In the genomic region with DNA sequence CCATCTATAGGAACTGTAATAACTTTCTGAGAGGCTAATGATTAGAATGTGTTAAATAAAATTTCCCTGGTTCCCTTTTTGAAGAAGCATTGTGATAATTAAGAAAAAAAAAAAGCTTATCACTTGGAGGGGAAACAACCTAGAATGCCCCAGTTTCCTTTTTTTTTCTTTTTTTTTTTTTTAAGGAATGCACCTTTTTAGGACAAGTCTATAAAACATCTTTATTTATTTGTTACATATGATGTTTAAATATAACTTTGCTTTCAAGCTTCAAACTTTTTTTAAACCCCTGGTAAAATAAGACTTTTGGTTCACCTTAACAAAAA, we compare ENCODE assay signal across 19 cellular contexts. TPM values are rescaled to one million over a fixed set of nuclear protein-coding genes. Genes with fewer than 3 reads are reported as not detected.
A peak's percentile ranks its signal among the peaks of the same experiment; 100 is the strongest.
DNase-seq lines count a peak whose midpoint lies in the region; ATAC-seq, FAIRE-seq and TF ChIP-seq lines count a peak whose summit lies in the region.
"Had no signal": no experiment of that assay in that cellular context is flagged by ENCODE, and none has a peak within 500 bp of the region (broad histone marks: within the 10 kb centered on the region; RNA-seq: fewer than 3 reads in every experiment).

No MANE protein-coding gene starts in this region.

- H3K9me3 Mint-ChIP-seq in Caco-2 (ENCODE audit: unreplicated experiment) (no peaks in the 10 kb centered on the region), HFFc6 (no peaks in the 10 kb centered on the region)
- H3K9me3 Mint-ChIP-seq in activated CD4-positive, alpha-beta memory T cell treated with anti-CD3 and anti-CD28 coated beads, Interleukin-2, amount 10 ng/mL, durations not matched to agents 7 days and 5 days = no peaks in the 10 kb centered on the region
- H3K9me3 Mint-ChIP-seq in activated T-helper 1 cell treated with anti-CD3 and anti-CD28 coated beads, Interleukin-12 subunit alpha, Interleukin-12 subunit beta, Interleukin-2, Interleukin-4 antibody, amounts not matched to agents 30 ng/mL and 10 ng/mL and 1 ng/mL, durations not matched to agents 14 hours and 24 hours and 36 hours = no peaks in the 10 kb centered on the region
- H3K9me3 Mint-ChIP-seq: neural progenitor cell had no signal

- H3K27me3 Mint-ChIP-seq in Caco-2 (ENCODE audit: insufficient read depth, unreplicated experiment) (no peaks in the 10 kb centered on the region), HFFc6 (ENCODE audit: insufficient read depth) (peaks cover 10% of the 10 kb centered on the region)
- no peaks in the 10 kb centered on the region for H3K27me3 Mint-ChIP-seq in activated CD4-positive, alpha-beta memory T cell treated with anti-CD3 and anti-CD28 coated beads, Interleukin-2, amount 10 ng/mL, durations not matched to agents 7 days and 5 days
- H3K27me3 Mint-ChIP-seq in activated T-helper 1 cell treated with anti-CD3 and anti-CD28 coated beads, Interleukin-12 subunit alpha, Interleukin-12 subunit beta, Interleukin-2, Interleukin-4 antibody, amounts not matched to agents 30 ng/mL and 10 ng/mL and 1 ng/mL, durations not matched to agents 14 hours and 24 hours and 36 hours (ENCODE audit: insufficient read depth) = no peaks in the 10 kb centered on the region

- H3K4me3 Mint-ChIP-seq in Caco-2 (ENCODE audit: unreplicated experiment) (peak overlapping the region; percentile 53), HFFc6 (peak overlapping the region; percentile 73)
- no peak overlapping the region for H3K4me3 Mint-ChIP-seq in activated CD4-positive, alpha-beta memory T cell treated with anti-CD3 and anti-CD28 coated beads, Interleukin-2, amount 10 ng/mL, durations not matched to agents 7 days and 5 days
- H3K4me3 Mint-ChIP-seq in activated T-helper 1 cell treated with anti-CD3 and anti-CD28 coated beads, Interleukin-12 subunit alpha, Interleukin-12 subunit beta, Interleukin-2, Interleukin-4 antibody, amounts not matched to agents 30 ng/mL and 10 ng/mL and 1 ng/mL, durations not matched to agents 14 hours and 24 hours and 36 hours = no peak overlapping the region
- H3K4me3 Mint-ChIP-seq: neural progenitor cell had no signal

- no peak for FAIRE-seq in keratinocyte (lab: Jason Lieb, UNC)

- DNase-seq in Caco-2 (no peak), HFFc6 (no peak), keratinocyte (ENCODE audit: low read depth, low spot score) (no peak), mucosa of descending colon (no peak)
- no peak for DNase-seq in activated CD4-positive, alpha-beta memory T cell treated with anti-CD3 and anti-CD28 coated beads, Interleukin-2, amount 10 ng/mL, durations not matched to agents 7 days and 5 days
- DNase-seq in activated T-helper 1 cell treated with anti-CD3 and anti-CD28 coated beads, Interleukin-12 subunit alpha, Interleukin-12 subunit beta, Interleukin-2, Interleukin-4 antibody, amounts not matched to agents 30 ng/mL and 10 ng/mL and 1 ng/mL, durations not matched to agents 14 hours and 24 hours and 36 hours (ENCODE audit: low spot score) = no peak
- no peak for DNase-seq in stimulated activated CD4-positive, alpha-beta T cell treated with anti-CD3 and anti-CD28 coated beads, Interleukin-2, amount 100 ng/mL, for 24 hours
- DNase-seq: activated CD4-positive, CD25-positive, alpha-beta regulatory T cell; activated effector memory CD4-positive, alpha-beta T cell treated with Interleukin-2 at 50 U/mL for 16 hours; amygdala; central memory CD4-positive, alpha-beta T cell; midbrain; spleen; stimulated activated CD8-positive, alpha-beta memory T cell treated with anti-CD3 and anti-CD28 coated beads, Interleukin-4, amount 100 ng/mL, for 48 hours; testis had no signal

- H3K4me3 ChIP-seq in Caco-2 (ENCODE audit: low read depth, low read length) (no peak overlapping the region), keratinocyte (ENCODE audit: control insufficient read depth in 2 of 3, extremely low read depth in 1 of 3, insufficient read depth in 2 of 3, low read depth in 1 of 3, low read length in 3 of 3) (peak overlapping the region in 2 of 3 experiments; percentile 29 to 66), mucosa of descending colon (no peak overlapping the region)
- H3K4me3 ChIP-seq: neural progenitor cell, spleen, testis had no signal

- dilution Hi-C loops in keratinocyte (cut with MboI; ENCODE audit: extremely low pct_ligation_motif_present, low sequenced_read_pairs) = no loop called here

- H3K4me2 ChIP-seq in keratinocyte (ENCODE audit: control insufficient read depth, extremely low read depth, insufficient read depth, low read depth, low read length) = peak overlapping the region; percentile 74
- H3K4me2 ChIP-seq: neural progenitor cell had no signal

- TSS peak; percentile 26 for BruUV-seq in Caco-2 (replicated peaks; lab: Mats Ljungman, UMichigan)

- H3K27ac ChIP-seq in keratinocyte (ENCODE audit: control insufficient read depth, insufficient read depth, low read length) = peak overlapping the region; percentile 95
- H3K27ac ChIP-seq: neural progenitor cell, spleen, testis had no signal

- H3K4me1 Mint-ChIP-seq in Caco-2 (ENCODE audit: low read depth, unreplicated experiment) (peaks cover 39% of the 10 kb centered on the region), HFFc6 (ENCODE audit: low read depth) (peaks cover 50% of the 10 kb centered on the region)
- peaks cover 12% of the 10 kb centered on the region for H3K4me1 Mint-ChIP-seq in activated CD4-positive, alpha-beta memory T cell treated with anti-CD3 and anti-CD28 coated beads, Interleukin-2, amount 10 ng/mL, durations not matched to agents 7 days and 5 days
- peaks cover 18% of the 10 kb centered on the region for H3K4me1 Mint-ChIP-seq in activated T-helper 1 cell treated with anti-CD3 and anti-CD28 coated beads, Interleukin-12 subunit alpha, Interleukin-12 subunit beta, Interleukin-2, Interleukin-4 antibody, amounts not matched to agents 30 ng/mL and 10 ng/mL and 1 ng/mL, durations not matched to agents 14 hours and 24 hours and 36 hours (ENCODE audit: low read depth)

- H3K36me3 ChIP-seq in Caco-2 (ENCODE audit: control insufficient read depth, insufficient read depth, low read length) (no peaks in the 10 kb centered on the region; the same call in 1 of the 2 replicates), keratinocyte (ENCODE audit: control insufficient read depth in 2 of 2, extremely low read depth in 1 of 2, insufficient read depth in 2 of 2, low read length in 2 of 2) (peaks cover 3 to 11% of the 10 kb centered on the region in 2 experiments), mucosa of descending colon (ENCODE audit: low read depth) (no peaks in the 10 kb centered on the region)
- H3K36me3 ChIP-seq: neural progenitor cell had no signal

- H4K20me1 ChIP-seq in keratinocyte (ENCODE audit: control insufficient read depth, extremely low read depth, insufficient read depth, low read length) = no peaks in the 10 kb centered on the region

- no peaks in the 10 kb centered on the region for H3K27me3 ChIP-seq in Caco-2 (replicated peaks; ENCODE audit: control insufficient read depth, insufficient read depth, low read length)
- H3K27me3 ChIP-seq in keratinocyte (ENCODE audit: control insufficient read depth, extremely low read depth, insufficient read depth, low read length) = no peaks in the 10 kb centered on the region
- H3K27me3 ChIP-seq: neural progenitor cell, spleen, testis had no signal

- POLR2A ChIA-PET in Caco-2 (lab: Charles Lee) = no interaction called here
- POLR2A ChIA-PET in activated CD4-positive, alpha-beta memory T cell treated with anti-CD3 and anti-CD28 coated beads, Interleukin-2, amount 10 ng/mL, durations not matched to agents 7 days and 5 days (lab: Charles Lee) = interaction anchor here (1.3 kb wide), 1 partner anchor 339 kb away, joined by 4 read pairs; a partner anchor contains a TSS

- no peak overlapping the region for H2AFZ ChIP-seq in keratinocyte (ENCODE audit: control insufficient read depth, low read length)
- H2AFZ ChIP-seq: neural progenitor cell had no signal

- peak overlapping the region; percentile 74 for H3K9ac ChIP-seq in keratinocyte (ENCODE audit: control insufficient read depth, extremely low read depth, insufficient read depth, low read length)
- H3K9ac ChIP-seq: neural progenitor cell had no signal

- no peaks in the 10 kb centered on the region for H3K79me2 ChIP-seq in keratinocyte (ENCODE audit: control insufficient read depth, insufficient read depth, low read length)

- no peaks in the 10 kb centered on the region for H3K9me1 ChIP-seq in keratinocyte (ENCODE audit: control insufficient read depth, extremely low read depth, insufficient read depth, low read length)

- H3K36me3 Mint-ChIP-seq in Caco-2 (ENCODE audit: insufficient read depth, unreplicated experiment) = peaks cover 4% of the 10 kb centered on the region
- peaks cover 14% of the 10 kb centered on the region for H3K36me3 Mint-ChIP-seq in HFFc6 (ENCODE audit: low read depth)
- peaks cover 12% of the 10 kb centered on the region for H3K36me3 Mint-ChIP-seq in activated CD4-positive, alpha-beta memory T cell treated with anti-CD3 and anti-CD28 coated beads, Interleukin-2, amount 10 ng/mL, durations not matched to agents 7 days and 5 days (ENCODE audit: low read depth)
- peaks cover 13% of the 10 kb centered on the region for H3K36me3 Mint-ChIP-seq in activated T-helper 1 cell treated with anti-CD3 and anti-CD28 coated beads, Interleukin-12 subunit alpha, Interleukin-12 subunit beta, Interleukin-2, Interleukin-4 antibody, amounts not matched to agents 30 ng/mL and 10 ng/mL and 1 ng/mL, durations not matched to agents 14 hours and 24 hours and 36 hours (ENCODE audit: low read depth)

- peak overlapping the region; percentile 76 for H3K27ac Mint-ChIP-seq in Caco-2 (ENCODE audit: unreplicated experiment)
- peak overlapping the region; percentile 80 for H3K27ac Mint-ChIP-seq in HFFc6
- H3K27ac Mint-ChIP-seq in activated CD4-positive, alpha-beta memory T cell treated with anti-CD3 and anti-CD28 coated beads, Interleukin-2, amount 10 ng/mL, durations not matched to agents 7 days and 5 days = peak overlapping the region; percentile 47
- H3K27ac Mint-ChIP-seq in activated T-helper 1 cell treated with anti-CD3 and anti-CD28 coated beads, Interleukin-12 subunit alpha, Interleukin-12 subunit beta, Interleukin-2, Interleukin-4 antibody, amounts not matched to agents 30 ng/mL and 10 ng/mL and 1 ng/mL, durations not matched to agents 14 hours and 24 hours and 36 hours = no peak overlapping the region
- H3K27ac Mint-ChIP-seq: neural progenitor cell had no signal

- intact Hi-C loops in Caco-2 (cut with micrococcal nuclease; ENCODE audit: unreplicated experiment) (no loop called here), mucosa of descending colon (cut with DNase I, micrococcal nuclease) (no loop called here)
- intact Hi-C loops in activated T-helper 1 cell treated with anti-CD3 and anti-CD28 coated beads, Interleukin-12 subunit alpha, Interleukin-12 subunit beta, Interleukin-2, Interleukin-4 antibody, amounts not matched to agents 30 ng/mL and 10 ng/mL and 1 ng/mL, durations not matched to agents 14 hours and 24 hours and 36 hours (cut with micrococcal nuclease) = loop anchor here (2.0 to 10.0 kb wide), 2 partner anchors 200 to 322 kb away; no protein-coding TSS in a partner anchor

- no peak for ATAC-seq in mucosa of descending colon
- ATAC-seq in HG03045 (IDR thresholded peaks at IDR 0.05; ENCODE audit: unreplicated experiment) = no peak

- H3K9me3 ChIP-seq in Caco-2 = no peaks in the 10 kb centered on the region
- no peaks in the 10 kb centered on the region for H3K9me3 ChIP-seq in keratinocyte (ENCODE audit: control insufficient read depth, low read depth, low read length)
- H3K9me3 ChIP-seq in mucosa of descending colon = no peaks in the 10 kb centered on the region
- H3K9me3 ChIP-seq: spleen, testis had no signal

- H3K4me1 ChIP-seq in Caco-2 (peaks cover 40% of the 10 kb centered on the region), keratinocyte (ENCODE audit: control insufficient read depth, extremely low read depth, insufficient read depth, low read length) (peaks cover 62% of the 10 kb centered on the region), mucosa of descending colon (ENCODE audit: low read depth) (peaks cover 16% of the 10 kb centered on the region)
- H3K4me1 ChIP-seq: neural progenitor cell, testis had no signal

- TF ChIP-seq CTCF in Caco-2 (IDR thresholded peaks at IDR 0.05; ENCODE audit: insufficient read depth in 1 of 2, low read depth in 1 of 2, low read length in 1 of 2, severe bottlenecking in 1 of 2, unreplicated experiment in 1 of 2) (no peak), HFFc6 (IDR thresholded peaks at IDR 0.05) (no peak), keratinocyte (optimal IDR thresholded peaks at IDR 0.05 in 1 of 3, IDR thresholded peaks at IDR 0.05 in 1 of 3, conservative IDR thresholded peaks at IDR 0.05 in 1 of 3; ENCODE audit: extremely low read depth in 1 of 3, insufficient read depth in 2 of 3, low read length in 3 of 3) (no peak), mucosa of descending colon (IDR thresholded peaks at IDR 0.05) (no peak)

- CTCF ChIA-PET in Caco-2 (lab: Charles Lee) = no interaction called here
- CTCF ChIA-PET in activated CD4-positive, alpha-beta memory T cell treated with anti-CD3 and anti-CD28 coated beads, Interleukin-2, amount 10 ng/mL, durations not matched to agents 7 days and 5 days (lab: Charles Lee) = interaction anchor here (0.7 to 3.3 kb wide), 3 partner anchors 10 to 323 kb away, joined by 3 to 15 read pairs (median 9); no protein-coding TSS in a partner anchor

RNA-seq across cellular contexts. Expression of a gene that starts 7.3 kb away (rescaled TPM):
- total RNA-seq in Caco-2 (2022) = 32.3 and 38.6 TPM in 2 replicates
- total RNA-seq in HFFc6 (2021; fragmentation: NEBNext Ultra II Directional; extraction: Animal tissue kit (Norgen Biotek cat#: 25700)) = 10 to 100 TPM; 40.9 to 49.3 (median 43.8) TPM
- 10 to 100 TPM; 28.4 to 32.8 TPM for total RNA-seq in activated CD4-positive, alpha-beta memory T cell treated with anti-CD3 and anti-CD28 coated beads, Interleukin-2, amount 10 ng/mL, durations not matched to agents 7 days and 5 days
- 44.9 to 80.1 TPM (median 59.5 TPM) in 3 replicates for polyA plus RNA-seq in keratinocyte
- 21.9 TPM for polyA plus RNA-seq in keratinocyte (2011; ENCODE audit: low read depth)
- polyA plus RNA-seq in keratinocyte (2011; cell fraction: cytosol; rRNA removed) = 44.6 and 83.1 TPM in 2 replicates
- 21.9 and 27.8 TPM in 2 replicates for polyA plus RNA-seq in keratinocyte (2011; cell fraction: nucleus; rRNA removed)
- polyA plus RNA-seq in keratinocyte (2012; ENCODE audit: low replicate concordance) = 29.9 and 53.5 TPM in 2 replicates
- polyA minus RNA-seq in keratinocyte = 5.9 to 32.7 TPM (median 13.5 TPM) in 3 replicates
- 16.1 TPM for polyA minus RNA-seq in keratinocyte (2011; cell fraction: cytosol; rRNA and poly(A)+ RNA removed)
- 7.9 and 15.9 TPM in 2 replicates for polyA minus RNA-seq in keratinocyte (2011; cell fraction: nucleus; rRNA and poly(A)+ RNA removed)
- 48.8 and 49.7 TPM in 2 replicates for total RNA-seq in activated T-helper 1 cell treated with anti-CD3 and anti-CD28 coated beads, Interleukin-12 subunit alpha, Interleukin-12 subunit beta, Interleukin-2, Interleukin-4 antibody, amounts not matched to agents 30 ng/mL and 10 ng/mL and 1 ng/mL, durations not matched to agents 14 hours and 24 hours and 36 hours
- 10 to 100 TPM; 22.2 to 31.7 (median 31.5) TPM for total RNA-seq in mucosa of descending colon

RNA-seq across cellular contexts. Expression of a gene that starts 30.2 kb away (rescaled TPM):
- total RNA-seq in Caco-2 (2022) = 0.73 and 0.77 TPM in 2 replicates
- total RNA-seq in HFFc6 (2021; fragmentation: NEBNext Ultra II Directional; extraction: Animal tissue kit (Norgen Biotek cat#: 25700)) = under 1 TPM in 4 of 6 experiments, not detected in 2; 0.17 to 0.31 (median 0.24) TPM
- total RNA-seq in activated CD4-positive, alpha-beta memory T cell treated with anti-CD3 and anti-CD28 coated beads, Interleukin-2, amount 10 ng/mL, durations not matched to agents 7 days and 5 days = 1 to 10 TPM in 1 of 2 experiments, under 1 TPM in 1; 0.65 to 1.2 TPM
- polyA plus RNA-seq in keratinocyte = 0.08 to 0.28 TPM (median 0.17 TPM) in 3 replicates
- 3.1 TPM for polyA plus RNA-seq in keratinocyte (2011; ENCODE audit: low read depth)
- polyA plus RNA-seq in keratinocyte (2011; cell fraction: cytosol; rRNA removed) = 0.06 TPM in 2 replicates
- 0.64 and 0.87 TPM in 2 replicates for polyA plus RNA-seq in keratinocyte (2011; cell fraction: nucleus; rRNA removed)
- polyA plus RNA-seq in keratinocyte (2012; ENCODE audit: low replicate concordance) = 2.3 TPM in 1 of 2 replicates, not detected in the other
- 0.38 TPM in 1 of 3 replicates, not detected in the others for polyA minus RNA-seq in keratinocyte
- not detected for polyA minus RNA-seq in keratinocyte (2011; cell fraction: cytosol; rRNA and poly(A)+ RNA removed)
- 0.53 and 1.1 TPM in 2 replicates for polyA minus RNA-seq in keratinocyte (2011; cell fraction: nucleus; rRNA and poly(A)+ RNA removed)
- total RNA-seq in activated T-helper 1 cell treated with anti-CD3 and anti-CD28 coated beads, Interleukin-12 subunit alpha, Interleukin-12 subunit beta, Interleukin-2, Interleukin-4 antibody, amounts not matched to agents 30 ng/mL and 10 ng/mL and 1 ng/mL, durations not matched to agents 14 hours and 24 hours and 36 hours = 1.0 and 1.1 TPM in 2 replicates
- total RNA-seq in mucosa of descending colon = 1 to 10 TPM in 1 of 3 donors, under 1 TPM in 2; 0.81 to 3.1 (median 0.99) TPM

RNA-seq across cellular contexts. Expression of a gene that starts 51.8 kb away (rescaled TPM):
- total RNA-seq in Caco-2 (2022) (not detected in 2 replicates), mucosa of descending colon (not detected)
- total RNA-seq in HFFc6 (2021; fragmentation: NEBNext Ultra II Directional; extraction: Animal tissue kit (Norgen Biotek cat#: 25700)) = not detected
- not detected for total RNA-seq in activated CD4-positive, alpha-beta memory T cell treated with anti-CD3 and anti-CD28 coated beads, Interleukin-2, amount 10 ng/mL, durations not matched to agents 7 days and 5 days
- polyA plus RNA-seq in keratinocyte = not detected in 3 replicates
- polyA plus RNA-seq in keratinocyte (2011; ENCODE audit: low read depth) = not detected
- not detected in 2 replicates for polyA plus RNA-seq in keratinocyte (2011; cell fraction: cytosol; rRNA removed)
- not detected in 2 replicates for polyA plus RNA-seq in keratinocyte (2011; cell fraction: nucleus; rRNA removed)
- polyA plus RNA-seq in keratinocyte (2012; ENCODE audit: low replicate concordance) = 0.13 TPM in 1 of 2 replicates, not detected in the other
- polyA minus RNA-seq in keratinocyte = not detected in 3 replicates
- polyA minus RNA-seq in keratinocyte (2011; cell fraction: cytosol; rRNA and poly(A)+ RNA removed) = not detected
- not detected in 2 replicates for polyA minus RNA-seq in keratinocyte (2011; cell fraction: nucleus; rRNA and poly(A)+ RNA removed)
- not detected in 2 replicates for total RNA-seq in activated T-helper 1 cell treated with anti-CD3 and anti-CD28 coated beads, Interleukin-12 subunit alpha, Interleukin-12 subunit beta, Interleukin-2, Interleukin-4 antibody, amounts not matched to agents 30 ng/mL and 10 ng/mL and 1 ng/mL, durations not matched to agents 14 hours and 24 hours and 36 hours
- total RNA-seq: pulmonary artery endothelial cell, spleen had no signal
- polyA plus RNA-seq: esophagus had no signal

Comparison
In these comparisons a context has a peak if more than half of its experiments do, and no peak if none do; other contexts are left out.
1. H3K4me3 ChIP-seq: peak in keratinocyte (2 of 3); none in Caco-2 (single experiment) and mucosa of descending colon (single experiment).
2. H3K4me3 Mint-ChIP-seq: peak in Caco-2 (single experiment) and HFFc6 (single experiment); none in activated CD4-positive, alpha-beta memory T cell treated with anti-CD3 and anti-CD28 coated beads, Interleukin-2, amount 10 ng/mL, durations not matched to agents 7 days and 5 days (single experiment) and activated T-helper 1 cell treated with anti-CD3 and anti-CD28 coated beads, Interleukin-12 subunit alpha, Interleukin-12 subunit beta, Interleukin-2, Interleukin-4 antibody, amounts not matched to agents 30 ng/mL and 10 ng/mL and 1 ng/mL, durations not matched to agents 14 hours and 24 hours and 36 hours (single experiment).